20 cellular contexts compared by ENCODE assay signal in the genomic region with DNA sequence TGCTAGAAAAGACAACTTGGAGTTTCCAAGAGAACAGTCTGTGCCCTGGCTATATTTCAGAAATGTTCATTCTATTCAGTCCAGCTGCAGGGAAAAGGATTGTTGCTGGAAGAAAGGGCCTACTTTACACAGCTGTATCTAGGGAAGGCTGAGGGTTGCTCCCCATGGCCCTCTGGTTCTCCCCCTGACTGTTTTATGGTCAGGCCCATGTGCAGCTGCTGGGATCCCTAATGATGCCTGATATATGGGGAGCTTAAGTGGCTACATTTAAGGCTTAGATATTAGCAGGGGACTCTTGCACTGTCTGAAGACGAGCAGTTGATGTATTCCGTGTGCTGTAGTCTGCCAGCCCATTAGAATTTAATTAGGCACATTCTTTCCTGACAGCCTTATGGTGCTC.
DNase-seq lines count a peak whose midpoint lies in the region; ATAC-seq and TF ChIP-seq lines count a peak whose summit lies in the region.
"Had no signal": no experiment of that assay in that cellular context is flagged by ENCODE, and none has a peak within 500 bp of the region (broad histone marks: within the 10 kb centered on the region; RNA-seq: fewer than 3 reads in every experiment).

No MANE protein-coding gene starts in this region.

- peak overlapping the region; percentile 16 for H3K4me2 ChIP-seq in neural progenitor cell

- H3K36me3 ChIP-seq in breast epithelium, result no peaks in the 10 kb centered on the region
- no peaks in the 10 kb centered on the region for H3K36me3 ChIP-seq in neural progenitor cell
- H3K36me3 ChIP-seq in aorta (ENCODE audit: control insufficient read depth in 1 of 2, insufficient read depth in 2 of 2, low read length in 1 of 2), result no peaks in the 10 kb centered on the region
- H3K36me3 ChIP-seq: upper lobe of left lung had no signal

- BruUV-seq in MCF 10A (replicated peaks; lab: Mats Ljungman, UMichigan), result no TSS peak

- H3K9me3 ChIP-seq in breast epithelium, result no peaks in the 10 kb centered on the region
- no peaks in the 10 kb centered on the region for H3K9me3 ChIP-seq in neural progenitor cell (ENCODE audit: low read depth)
- H3K9me3 ChIP-seq in aorta (ENCODE audit: control insufficient read depth, low read length), result no peaks in the 10 kb centered on the region
- H3K9me3 ChIP-seq: body of pancreas, upper lobe of left lung had no signal

- H3K9me3 Mint-ChIP-seq in MCF 10A (ENCODE audit: unreplicated experiment) (no peaks in the 10 kb centered on the region), neural progenitor cell (peaks cover 10% of the 10 kb centered on the region)
- H3K9me3 Mint-ChIP-seq: T-helper 2 cell treated with Interferon-gamma antibody and Interleukin-4, amounts not matched to agents 5 μg/mL and 100 μg/mL, for 36 hours had no signal

- no peak for TF ChIP-seq POLR2A in breast epithelium (IDR thresholded peaks at IDR 0.05)

- TF ChIP-seq CTCF in breast epithelium (IDR thresholded peaks at IDR 0.05) (no peak), MCF 10A (IDR thresholded peaks at IDR 0.05; ENCODE audit: unreplicated experiment) (no peak), neural progenitor cell (IDR thresholded peaks at IDR 0.05) (no peak)

- H3K27ac Mint-ChIP-seq in MCF 10A (ENCODE audit: low read depth, unreplicated experiment) (no peak overlapping the region), neural progenitor cell (no peak overlapping the region)
- H3K27ac Mint-ChIP-seq: T-helper 2 cell treated with Interferon-gamma antibody and Interleukin-4, amounts not matched to agents 5 μg/mL and 100 μg/mL, for 36 hours had no signal

- no peaks in the 10 kb centered on the region for H3K36me3 Mint-ChIP-seq in MCF 10A (ENCODE audit: insufficient read depth, unreplicated experiment)
- H3K36me3 Mint-ChIP-seq in neural progenitor cell, result peaks cover 2% of the 10 kb centered on the region

- no peak overlapping the region for H3K9ac ChIP-seq in neural progenitor cell

- H3F3A ChIP-seq in neural progenitor cell (ENCODE audit: low read depth), result no peaks in the 10 kb centered on the region

- H2AFZ ChIP-seq in neural progenitor cell (replicated peaks), result no peak overlapping the region

- DNase-seq in breast epithelium (ENCODE audit: low spot score in 2 of 2) (no peak), MCF 10A (ENCODE audit: unreplicated experiment) (no peak), globus pallidus (ENCODE audit: low spot score) (peak; percentile 80), neural progenitor cell (ENCODE audit: low spot score) (no peak), aorta (no peak), NCI-H748 (lab: John Stamatoyannopoulos, UW; ENCODE audit: unreplicated experiment) (no peak), KG1 (lab: John Stamatoyannopoulos, UW) (no peak)
- DNase-seq: ACHN; activated CD4-positive, alpha-beta T cell treated with anti-CD3 and anti-CD28 coated beads for 1 hour; activated CD8-positive, alpha-beta memory T cell treated with anti-CD3 and anti-CD28 coated beads, Interleukin-2, amount 50 U/mL, for 48 hours; activated naive CD4-positive, alpha-beta T cell; body of pancreas; H7; MM.1S; NCI-H2081 treated with DMSO at 0.1 percent for 48 hours; SHP77; stimulated activated CD4-positive, alpha-beta T cell treated with anti-CD3 and anti-CD28 coated beads, Interleukin-4, amount 100 ng/mL, for 4 hours had no signal

- POLR2A ChIA-PET in MCF 10A (lab: Yijun Ruan, JAX), result no interaction called here

- intact Hi-C loops in breast epithelium (cut with DNase I; ENCODE audit: low total_unique reads) (no loop called here), MCF 10A (cut with micrococcal nuclease) (no loop called here), aorta (cut with DNase I) (no loop called here)

- H3K27me3 ChIP-seq in breast epithelium (no peaks in the 10 kb centered on the region), neural progenitor cell (no peaks in the 10 kb centered on the region), aorta (ENCODE audit: control insufficient read depth in 1 of 2, insufficient read depth in 2 of 2, low read length in 1 of 2) (no peaks in the 10 kb centered on the region)
- H3K27me3 ChIP-seq: body of pancreas, upper lobe of left lung had no signal

- H3K27ac ChIP-seq in breast epithelium (peak overlapping the region; percentile 83 to 91), neural progenitor cell (no peak overlapping the region), aorta (ENCODE audit: low read depth in 1 of 2, low read length in 2 of 2) (no peak overlapping the region)
- H3K27ac ChIP-seq: body of pancreas had no signal

- no peaks in the 10 kb centered on the region for H4K20me1 ChIP-seq in neural progenitor cell (ENCODE audit: low read depth)

- CTCF ChIA-PET in MCF 10A (lab: Yijun Ruan, JAX), result interaction anchor here (1.4 kb wide), 1 partner anchor 11 kb away, joined by 3 read pairs; no protein-coding TSS in a partner anchor

- no peaks in the 10 kb centered on the region for H3K4me1 Mint-ChIP-seq in MCF 10A (ENCODE audit: insufficient read depth, unreplicated experiment)
- peaks cover 29% of the 10 kb centered on the region for H3K4me1 Mint-ChIP-seq in neural progenitor cell

- H3K4me3 ChIP-seq in breast epithelium (no peak overlapping the region), neural progenitor cell (no peak overlapping the region), aorta (ENCODE audit: low read length in 2 of 2) (no peak overlapping the region)
- H3K4me3 ChIP-seq: body of pancreas, upper lobe of left lung had no signal

- H3K79me2 ChIP-seq in neural progenitor cell (ENCODE audit: low read depth), result no peaks in the 10 kb centered on the region

- peak; percentile 44 for ATAC-seq in aorta (ENCODE audit: low FRiP score)
- no peak for ATAC-seq in HG02870 (IDR thresholded peaks at IDR 0.05; ENCODE audit: unreplicated experiment)
- ATAC-seq: body of pancreas had no signal

- peaks cover 11% of the 10 kb centered on the region for H3K27me3 Mint-ChIP-seq in MCF 10A (ENCODE audit: insufficient read depth, unreplicated experiment)
- peaks cover 19% of the 10 kb centered on the region for H3K27me3 Mint-ChIP-seq in neural progenitor cell (ENCODE audit: insufficient read depth, low read depth)

- 27 to 50% methylated on average over 2 of the region's 2 CpGs for WGBS in aorta, 2 donors

- H3K4me3 Mint-ChIP-seq in MCF 10A (ENCODE audit: unreplicated experiment), result no peak overlapping the region
- H3K4me3 Mint-ChIP-seq in neural progenitor cell, result no peak overlapping the region
- H3K4me3 Mint-ChIP-seq: T-helper 2 cell treated with Interferon-gamma antibody and Interleukin-4, amounts not matched to agents 5 μg/mL and 100 μg/mL, for 36 hours had no signal

- H3K4me1 ChIP-seq in breast epithelium (peaks cover 10 to 15% of the 10 kb centered on the region in 2 donors), neural progenitor cell (peaks cover 16% of the 10 kb centered on the region), aorta (ENCODE audit: control insufficient read depth in 1 of 2, insufficient read depth in 2 of 2, low read length in 2 of 2) (no peaks in the 10 kb centered on the region)
- H3K4me1 ChIP-seq: body of pancreas had no signal

Comparison
In these comparisons a context has a peak if more than half of its experiments do, and no peak if none do; other contexts are left out.
1. H3K27ac ChIP-seq: peak in breast epithelium (2 of 2); none in neural progenitor cell (single experiment) and aorta (0 of 2).